In the genomic region with DNA sequence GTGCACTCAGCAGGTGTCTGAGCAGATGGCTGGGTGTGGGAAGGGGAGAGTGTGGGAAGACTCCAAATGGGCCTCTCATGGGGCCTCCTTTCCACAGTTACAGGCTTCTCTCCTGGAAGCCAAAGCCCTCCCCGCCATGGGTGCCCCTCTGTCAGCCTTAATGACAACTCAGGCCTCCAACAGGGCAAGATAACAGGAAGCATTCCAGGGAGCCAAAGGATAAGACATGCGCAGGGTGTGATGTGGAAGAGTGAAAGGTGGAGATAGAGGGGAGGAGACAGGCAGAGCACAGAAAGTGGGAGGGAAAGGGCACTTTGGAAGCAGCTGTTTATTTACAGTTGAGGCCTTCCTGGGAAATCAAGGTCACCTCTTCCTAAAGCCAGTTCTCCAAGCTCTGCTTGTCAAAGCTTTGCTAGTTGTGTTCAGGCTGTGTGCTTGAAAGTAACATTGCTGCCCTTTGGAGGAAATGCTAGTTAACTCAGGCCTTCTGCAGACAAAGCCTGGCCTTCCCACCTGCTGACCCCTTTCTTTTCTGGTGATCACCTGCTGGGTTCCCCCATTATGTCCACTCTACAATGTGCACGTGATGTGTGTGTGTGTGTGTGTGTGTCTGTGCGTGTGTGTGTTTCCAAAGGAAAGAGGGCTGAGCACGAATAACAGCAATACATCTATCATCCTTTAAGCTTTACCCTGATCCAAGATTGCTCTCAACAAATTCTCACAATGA, we compare ENCODE assay signal across 19 cellular contexts. TPM values are rescaled to one million over a fixed set of nuclear protein-coding genes. Genes with fewer than 3 reads are reported as not detected.
DNase-seq lines count a peak whose midpoint lies in the region; ATAC-seq, FAIRE-seq and TF ChIP-seq lines count a peak whose summit lies in the region.
"Had no signal": no experiment of that assay in that cellular context is flagged by ENCODE, and none has a peak within 500 bp of the region (broad histone marks: within the 10 kb centered on the region; RNA-seq: fewer than 3 reads in every experiment).

No MANE protein-coding gene starts in this region.

- no peaks in the 10 kb centered on the region for H4K20me1 ChIP-seq in hepatocyte (ENCODE audit: insufficient read depth, poor library complexity, severe bottlenecking)

- peaks cover 8% of the 10 kb centered on the region for H3K4me1 Mint-ChIP-seq in activated naive CD8-positive, alpha-beta T cell treated with anti-CD3 and anti-CD28 coated beads, Interleukin-2, amount 10 ng/mL, durations not matched to agents 7 days and 5 days
- H3K4me1 Mint-ChIP-seq in activated naive CD8-positive, alpha-beta T cell treated with anti-CD3 and anti-CD28 coated beads for 36 hours, result peaks cover 21% of the 10 kb centered on the region

- H3K9me3 ChIP-seq in hepatocyte (ENCODE audit: low read depth) (no peaks in the 10 kb centered on the region), small intestine (ENCODE audit: control insufficient read depth, low read depth) (no peaks in the 10 kb centered on the region), left lung (no peaks in the 10 kb centered on the region)
- H3K9me3 ChIP-seq: psoas muscle had no signal

- no peaks in the 10 kb centered on the region for H3K36me3 Mint-ChIP-seq in activated naive CD8-positive, alpha-beta T cell treated with anti-CD3 and anti-CD28 coated beads, Interleukin-2, amount 10 ng/mL, durations not matched to agents 7 days and 5 days
- H3K36me3 Mint-ChIP-seq in activated naive CD8-positive, alpha-beta T cell treated with anti-CD3 and anti-CD28 coated beads for 36 hours, result no peaks in the 10 kb centered on the region

- POLR2A ChIA-PET in activated naive CD8-positive, alpha-beta T cell treated with anti-CD3 and anti-CD28 coated beads, Interleukin-2, amount 10 ng/mL, durations not matched to agents 7 days and 5 days (lab: Charles Lee), result no interaction called here

- no peaks in the 10 kb centered on the region for H3K9me2 ChIP-seq in hepatocyte (replicated peaks; ENCODE audit: insufficient read depth)

- no peaks in the 10 kb centered on the region for H3K79me2 ChIP-seq in hepatocyte

- H3K9me3 Mint-ChIP-seq in activated naive CD8-positive, alpha-beta T cell treated with anti-CD3 and anti-CD28 coated beads, Interleukin-2, amount 10 ng/mL, durations not matched to agents 7 days and 5 days, result no peaks in the 10 kb centered on the region
- peaks cover 3% of the 10 kb centered on the region for H3K9me3 Mint-ChIP-seq in activated naive CD8-positive, alpha-beta T cell treated with anti-CD3 and anti-CD28 coated beads for 36 hours

- H3K4me2 ChIP-seq in hepatocyte, result no peak overlapping the region

- H3K4me3 Mint-ChIP-seq in activated naive CD8-positive, alpha-beta T cell treated with anti-CD3 and anti-CD28 coated beads, Interleukin-2, amount 10 ng/mL, durations not matched to agents 7 days and 5 days, result no peak overlapping the region
- no peak overlapping the region for H3K4me3 Mint-ChIP-seq in activated naive CD8-positive, alpha-beta T cell treated with anti-CD3 and anti-CD28 coated beads for 36 hours

- H2AFZ ChIP-seq in hepatocyte, result no peak overlapping the region

- peaks cover 13% of the 10 kb centered on the region for H3K27me3 Mint-ChIP-seq in activated naive CD8-positive, alpha-beta T cell treated with anti-CD3 and anti-CD28 coated beads, Interleukin-2, amount 10 ng/mL, durations not matched to agents 7 days and 5 days
- no peaks in the 10 kb centered on the region for H3K27me3 Mint-ChIP-seq in activated naive CD8-positive, alpha-beta T cell treated with anti-CD3 and anti-CD28 coated beads for 36 hours

- no peak for ATAC-seq in activated naive CD8-positive, alpha-beta T cell treated with anti-CD3 and anti-CD28 coated beads, Interleukin-2, amount 10 ng/mL, durations not matched to agents 7 days and 5 days (ENCODE audit: low read depth)
- ATAC-seq in left lung (no peak), HG03432 (IDR thresholded peaks at IDR 0.05; ENCODE audit: unreplicated experiment) (no peak)
- ATAC-seq: psoas muscle had no signal

- intact Hi-C loops in left lung (cut with DNase I), result no loop called here

- H3K27ac ChIP-seq in hepatocyte (peak overlapping the region; percentile 26), small intestine (ENCODE audit: low read depth in 1 of 2, low read length in 1 of 2) (no peak overlapping the region), left lung (no peak overlapping the region)
- H3K27ac ChIP-seq: psoas muscle had no signal

- WGBS in hepatocyte (ENCODE audit: low lambda C conversion rate, missing lambda C conversion rate), result 57% methylated on average over 5 of the region's 5 CpGs
- 28 to 74% (median 48%) methylated on average over 4 to 5 of the region's 5 CpGs for WGBS in small intestine, 3 donors

- H3K27me3 ChIP-seq in hepatocyte (no peaks in the 10 kb centered on the region), small intestine (ENCODE audit: control insufficient read depth in 2 of 2, insufficient read depth in 2 of 2, low read length in 2 of 2) (no peaks in the 10 kb centered on the region), left lung (peaks cover 7 to 34% of the 10 kb centered on the region in 2 donors)

- peak overlapping the region; percentile 17 for H3K27ac Mint-ChIP-seq in activated naive CD8-positive, alpha-beta T cell treated with anti-CD3 and anti-CD28 coated beads, Interleukin-2, amount 10 ng/mL, durations not matched to agents 7 days and 5 days
- no peak overlapping the region for H3K27ac Mint-ChIP-seq in activated naive CD8-positive, alpha-beta T cell treated with anti-CD3 and anti-CD28 coated beads for 36 hours

- H3K4me1 ChIP-seq in hepatocyte (ENCODE audit: insufficient read depth) (peaks cover 34% of the 10 kb centered on the region), small intestine (ENCODE audit: control insufficient read depth in 2 of 2, insufficient read depth in 1 of 2, low read depth in 1 of 2, low read length in 1 of 2) (peaks cover 2 to 4% of the 10 kb centered on the region in 2 donors), left lung (peaks cover 11 to 46% of the 10 kb centered on the region in 2 donors)

- TF ChIP-seq CTCF in hepatocyte (IDR thresholded peaks at IDR 0.05; ENCODE audit: poor library complexity) (no peak), left lung (IDR thresholded peaks at IDR 0.05) (no peak)

- no peaks in the 10 kb centered on the region for H3K36me3 ChIP-seq in hepatocyte (replicated peaks; ENCODE audit: insufficient read depth, low read depth)
- H3K36me3 ChIP-seq in small intestine (ENCODE audit: control insufficient read depth in 2 of 2, insufficient read depth in 2 of 2, low read length in 2 of 2), result no peaks in the 10 kb centered on the region
- H3K36me3 ChIP-seq in left lung, result no peaks in the 10 kb centered on the region

- no peak overlapping the region for H3K4me3 ChIP-seq in hepatocyte
- no peak overlapping the region for H3K4me3 ChIP-seq in small intestine (ENCODE audit: low read depth in 1 of 2, low read length in 2 of 2)
- no peak overlapping the region for H3K4me3 ChIP-seq in left lung
- H3K4me3 ChIP-seq: psoas muscle had no signal

- no peak for DNase-seq in activated naive CD8-positive, alpha-beta T cell treated with anti-CD3 and anti-CD28 coated beads, Interleukin-2, amount 10 ng/mL, durations not matched to agents 7 days and 5 days
- DNase-seq in activated naive CD8-positive, alpha-beta T cell treated with anti-CD3 and anti-CD28 coated beads for 36 hours, result no peak
- DNase-seq in NCI-H2227 treated with DMSO at 0.1 percent for 48 hours (lab: John Stamatoyannopoulos, UW), result peak; percentile 45
- DNase-seq in hepatocyte (ENCODE audit: low spot score), result peak; percentile 61
- peak; percentile 60 for DNase-seq in small intestine
- no peak for DNase-seq in CD1c-positive myeloid dendritic cell (ENCODE audit: extremely low spot score)
- no peak for DNase-seq in left lung
- DNase-seq: EL; erythroblast; hippocampal formation; NCI-H1930; psoas muscle; Right ventricle myocardium superior; stimulated activated CD4-positive, alpha-beta T cell treated with anti-CD3 and anti-CD28 coated beads, Interleukin-4, amount 100 ng/mL, for 4 hours; stimulated activated naive CD4-positive, alpha-beta T cell treated with Interleukin-2 at 50 U/mL for 16 hours had no signal

- FAIRE-seq in small intestine (lab: Jason Lieb, UNC), result no peak
- FAIRE-seq: bronchial epithelial cell, GM19239, TTC549 had no signal

RNA-seq across cellular contexts. Expression of gene SMAD3, which starts 35.2 kb away (rescaled TPM):
- 10 to 100 TPM; 74.1 to 75.9 TPM for total RNA-seq in activated naive CD8-positive, alpha-beta T cell treated with anti-CD3 and anti-CD28 coated beads, Interleukin-2, amount 10 ng/mL, durations not matched to agents 7 days and 5 days
- 10 to 100 TPM; 15.7 to 16.4 TPM for total RNA-seq in activated naive CD8-positive, alpha-beta T cell treated with anti-CD3 and anti-CD28 coated beads for 36 hours
- total RNA-seq in hepatocyte (24.6 and 32.2 TPM in 2 replicates), left lung (10 to 100 TPM; 30.9 to 33.1 TPM)
- polyA plus RNA-seq in hepatocyte (24.7 and 26.5 TPM in 2 replicates), small intestine (10 to 100 TPM; 11.6 to 17.0 (median 12.1) TPM)

Comparison
In these comparisons a context has a peak if more than half of its experiments do, and no peak if none do; other contexts are left out.
1. DNase-seq: peak in NCI-H2227 treated with DMSO at 0.1 percent for 48 hours (single experiment), hepatocyte (single experiment) and small intestine (single experiment); none in activated naive CD8-positive, alpha-beta T cell treated with anti-CD3 and anti-CD28 coated beads, Interleukin-2, amount 10 ng/mL, durations not matched to agents 7 days and 5 days (single experiment), activated naive CD8-positive, alpha-beta T cell treated with anti-CD3 and anti-CD28 coated beads for 36 hours (single experiment), CD1c-positive myeloid dendritic cell (single experiment) and left lung (0 of 2).